1 cellular context compared by ENCODE assay signal in genomic region chr6:31545291-31545690, GRCh38.
TF ChIP-seq lines count a peak whose summit lies in the region.

No MANE protein-coding gene starts in this region.

TF ChIP-seq in H1, 55 proteins besides CTCF, POLR2A, EP300 and RAD21:
- TF ChIP-seq TAF1 (IDR thresholded peaks at IDR 0.05; ENCODE audit: low read depth, low read length) (no peak), CBX5 (IDR thresholded peaks at IDR 0.05; ENCODE audit: low read depth, low read length) (no peak), YY1 (IDR thresholded peaks at IDR 0.05; ENCODE audit: low read depth, low read length) (no peak), CBX8 (IDR thresholded peaks at IDR 0.05; ENCODE audit: borderline replicate concordance, low read depth, low read length) (no peak)
- TF ChIP-seq, protein P1, sequence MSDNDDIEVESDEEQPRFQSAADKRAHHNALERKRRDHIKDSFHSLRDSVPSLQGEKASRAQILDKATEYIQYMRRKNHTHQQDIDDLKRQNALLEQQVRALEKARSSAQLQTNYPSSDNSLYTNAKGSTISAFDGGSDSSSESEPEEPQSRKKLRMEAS (IDR thresholded peaks at IDR 0.05): no peak
TF ChIP-seq in H1: peak in this region for 0.
